Comparison of ENCODE assay signal across 33 cellular contexts in genomic region chr10:71308244-71308643, GRCh38.
"Had no signal": no experiment of that assay in that cellular context is flagged by ENCODE, and none has a peak within 500 bp of the region (broad histone marks: within the 10 kb centered on the region; RNA-seq: fewer than 3 reads in every experiment).

No MANE protein-coding gene starts in this region.

- H3K36me3 ChIP-seq: adrenal gland, esophagus muscularis mucosa, gastrocnemius medialis, WERI-Rb-1 had no signal

- H3K27ac Mint-ChIP-seq: activated B cell treated with CpG ODN at 0.5 μM for 24 hours; activated CD4-positive, alpha-beta memory T cell treated with anti-CD3 and anti-CD28 coated beads for 36 hours; activated CD4-positive, alpha-beta T cell treated with anti-CD3 and anti-CD28 coated beads, Interleukin-2, amount 10 ng/mL, durations not matched to agents 24 days and 14 days; activated CD8-positive, alpha-beta memory T cell treated with anti-CD3 and anti-CD28 coated beads, Interleukin-2, amount 10 ng/mL, durations not matched to agents 7 days and 5 days; activated CD8-positive, alpha-beta T cell treated with anti-CD3 and anti-CD28 coated beads, Interleukin-2, amount 10 ng/mL, durations not matched to agents 7 days and 5 days; activated naive CD4-positive, alpha-beta T cell treated with anti-CD3 and anti-CD28 coated beads for 36 hours; activated naive CD4-positive, alpha-beta T cell treated with anti-CD3 and anti-CD28 coated beads, Interleukin-2, amount 50 U/mL, for 24 hours; activated naive CD8-positive, alpha-beta T cell treated with anti-CD3 and anti-CD28 coated beads for 36 hours; activated naive CD8-positive, alpha-beta T cell treated with anti-CD3 and anti-CD28 coated beads, Interleukin-2, amount 50 U/mL, for 24 hours; activated T-helper 1 cell treated with anti-CD3 and anti-CD28 coated beads, Interleukin-12 subunit alpha, Interleukin-12 subunit beta, Interleukin-2, Interleukin-4 antibody, amounts not matched to agents 30 ng/mL and 10 ng/mL and 1 ng/mL, durations not matched to agents 14 hours and 24 hours and 36 hours; activated T-helper 2 cell treated with anti-CD3 and anti-CD28 coated beads, Interferon-gamma antibody, Interleukin-2, Interleukin-4, amounts not matched to agents 10 μg/mL and 5 μg/mL and 100 μg/mL, durations not matched to agents 14 hours and 24 hours and 36 hours; effector memory CD8-positive, alpha-beta T cell; T-helper 17 cell; T-helper 2 cell treated with Interferon-gamma antibody and Interleukin-4, amounts not matched to agents 5 μg/mL and 100 μg/mL, for 36 hours had no signal

- H3K4me1 ChIP-seq: body of pancreas, foreskin keratinocyte had no signal

- H3K4me1 Mint-ChIP-seq: activated CD4-positive, alpha-beta T cell treated with anti-CD3 and anti-CD28 coated beads, Interleukin-2, amount 10 ng/mL, durations not matched to agents 24 days and 14 days; activated CD8-positive, alpha-beta memory T cell treated with anti-CD3 and anti-CD28 coated beads, Interleukin-2, amount 10 ng/mL, durations not matched to agents 7 days and 5 days; activated naive CD4-positive, alpha-beta T cell treated with anti-CD3 and anti-CD28 coated beads, Interleukin-2, amount 50 U/mL, for 24 hours; activated naive CD8-positive, alpha-beta T cell treated with anti-CD3 and anti-CD28 coated beads for 36 hours; activated naive CD8-positive, alpha-beta T cell treated with anti-CD3 and anti-CD28 coated beads, Interleukin-2, amount 50 U/mL, for 24 hours; central memory CD8-positive, alpha-beta T cell had no signal

- H3K4me3 ChIP-seq: adrenal gland, body of pancreas, coronary artery, esophagus muscularis mucosa, gastrocnemius medialis had no signal

- ATAC-seq: activated CD4-positive, CD25-positive, alpha-beta regulatory T cell treated with anti-CD3 and anti-CD28 coated beads, Interleukin-2, amount 50 U/mL, for 24 hours; activated CD8-positive, alpha-beta memory T cell treated with anti-CD3 and anti-CD28 coated beads, Interleukin-2, amount 10 ng/mL, durations not matched to agents 7 days and 5 days; activated CD8-positive, alpha-beta T cell treated with anti-CD3 and anti-CD28 coated beads, Interleukin-2, amount 10 ng/mL, durations not matched to agents 7 days and 5 days; activated naive CD8-positive, alpha-beta T cell treated with anti-CD3 and anti-CD28 coated beads, Interleukin-2, amount 50 U/mL, for 24 hours; body of pancreas; effector memory CD8-positive, alpha-beta T cell; foreskin keratinocyte; gastrocnemius medialis; T-helper 17 cell had no signal

- H3K9me3 Mint-ChIP-seq: activated B cell treated with CpG ODN at 0.5 μM for 24 hours; activated CD4-positive, alpha-beta memory T cell treated with anti-CD3 and anti-CD28 coated beads for 36 hours; activated CD4-positive, alpha-beta T cell treated with anti-CD3 and anti-CD28 coated beads, Interleukin-2, amount 10 ng/mL, durations not matched to agents 24 days and 14 days; activated naive CD4-positive, alpha-beta T cell treated with anti-CD3 and anti-CD28 coated beads for 36 hours; activated naive CD4-positive, alpha-beta T cell treated with anti-CD3 and anti-CD28 coated beads, Interleukin-2, amount 50 U/mL, for 24 hours; activated naive CD8-positive, alpha-beta T cell treated with anti-CD3 and anti-CD28 coated beads for 36 hours; activated naive CD8-positive, alpha-beta T cell treated with anti-CD3 and anti-CD28 coated beads, Interleukin-2, amount 50 U/mL, for 24 hours; activated T-helper 1 cell treated with anti-CD3 and anti-CD28 coated beads, Interleukin-12 subunit alpha, Interleukin-12 subunit beta, Interleukin-2, Interleukin-4 antibody, amounts not matched to agents 30 ng/mL and 10 ng/mL and 1 ng/mL, durations not matched to agents 14 hours and 24 hours and 36 hours; activated T-helper 2 cell treated with anti-CD3 and anti-CD28 coated beads, Interferon-gamma antibody, Interleukin-2, Interleukin-4, amounts not matched to agents 10 μg/mL and 5 μg/mL and 100 μg/mL, durations not matched to agents 14 hours and 24 hours and 36 hours; central memory CD8-positive, alpha-beta T cell; effector memory CD8-positive, alpha-beta T cell; T-helper 2 cell treated with Interferon-gamma antibody and Interleukin-4, amounts not matched to agents 5 μg/mL and 100 μg/mL, for 36 hours had no signal

- H3K27ac ChIP-seq: adrenal gland, body of pancreas, esophagus muscularis mucosa, foreskin keratinocyte, gastrocnemius medialis, WERI-Rb-1 had no signal

- H3K36me3 Mint-ChIP-seq: activated CD4-positive, alpha-beta memory T cell treated with anti-CD3 and anti-CD28 coated beads for 36 hours; activated CD8-positive, alpha-beta memory T cell treated with anti-CD3 and anti-CD28 coated beads, Interleukin-2, amount 10 ng/mL, durations not matched to agents 7 days and 5 days; activated naive CD4-positive, alpha-beta T cell treated with anti-CD3 and anti-CD28 coated beads, Interleukin-2, amount 50 U/mL, for 24 hours; activated naive CD8-positive, alpha-beta T cell treated with anti-CD3 and anti-CD28 coated beads for 36 hours had no signal

- H3K27me3 Mint-ChIP-seq: activated naive CD4-positive, alpha-beta T cell treated with anti-CD3 and anti-CD28 coated beads, Interleukin-2, amount 50 U/mL, for 24 hours had no signal

- H3K27me3 ChIP-seq: adrenal gland, body of pancreas, esophagus muscularis mucosa, gastrocnemius medialis had no signal

- H3K9me3 ChIP-seq: adrenal gland, body of pancreas, esophagus muscularis mucosa, gastrocnemius medialis had no signal

- DNase-seq: activated B cell treated with CpG ODN at 0.5 μM for 24 hours; activated CD4-positive, alpha-beta memory T cell treated with anti-CD3 and anti-CD28 coated beads for 36 hours; activated CD4-positive, alpha-beta T cell treated with anti-CD3 and anti-CD28 coated beads, Interleukin-2, amount 10 ng/mL, durations not matched to agents 24 days and 14 days; activated CD8-positive, alpha-beta memory T cell treated with anti-CD3 and anti-CD28 coated beads, Interleukin-2, amount 10 ng/mL, durations not matched to agents 7 days and 5 days; activated CD8-positive, alpha-beta memory T cell treated with anti-CD3 and anti-CD28 coated beads, Interleukin-2, amount 50 U/mL, for 4 hours; activated CD8-positive, alpha-beta T cell treated with anti-CD3 and anti-CD28 coated beads, Interleukin-2, amount 10 ng/mL, durations not matched to agents 7 days and 5 days; activated effector memory CD4-positive, alpha-beta T cell treated with anti-CD3 and anti-CD28 coated beads, Interleukin-2, amount 50 U/mL, for 16 hours; activated naive CD4-positive, alpha-beta T cell treated with anti-CD3 and anti-CD28 coated beads for 36 hours; activated naive CD8-positive, alpha-beta T cell treated with anti-CD3 and anti-CD28 coated beads for 36 hours; activated naive CD8-positive, alpha-beta T cell treated with anti-CD3 and anti-CD28 coated beads, Interleukin-2, amount 50 U/mL, for 24 hours; activated T-cell treated with anti-CD3 and anti-CD28 coated beads, Interleukin-2, amount 50 U/mL, for 1 hour; activated T-cell treated with anti-CD3 and anti-CD28 coated beads, Interleukin-2, amount 50 U/mL, for 48 hours; body of pancreas; effector CD4-positive, alpha-beta T cell; effector memory CD8-positive, alpha-beta T cell; erythroblast; foreskin keratinocyte; gastrocnemius medialis; glutamatergic neuron; SW 1271; T-helper 1 cell; T-helper 17 cell; T1000; WERI-Rb-1 had no signal

- H3K4me3 Mint-ChIP-seq: activated B cell treated with CpG ODN at 0.5 μM for 24 hours; activated CD4-positive, alpha-beta memory T cell treated with anti-CD3 and anti-CD28 coated beads for 36 hours; activated CD4-positive, alpha-beta T cell treated with anti-CD3 and anti-CD28 coated beads, Interleukin-2, amount 10 ng/mL, durations not matched to agents 24 days and 14 days; activated CD8-positive, alpha-beta memory T cell treated with anti-CD3 and anti-CD28 coated beads, Interleukin-2, amount 10 ng/mL, durations not matched to agents 7 days and 5 days; activated CD8-positive, alpha-beta T cell treated with anti-CD3 and anti-CD28 coated beads, Interleukin-2, amount 10 ng/mL, durations not matched to agents 7 days and 5 days; activated naive CD4-positive, alpha-beta T cell treated with anti-CD3 and anti-CD28 coated beads for 36 hours; activated naive CD4-positive, alpha-beta T cell treated with anti-CD3 and anti-CD28 coated beads, Interleukin-2, amount 50 U/mL, for 24 hours; activated naive CD8-positive, alpha-beta T cell treated with anti-CD3 and anti-CD28 coated beads for 36 hours; activated naive CD8-positive, alpha-beta T cell treated with anti-CD3 and anti-CD28 coated beads, Interleukin-2, amount 50 U/mL, for 24 hours; activated T-helper 1 cell treated with anti-CD3 and anti-CD28 coated beads, Interleukin-12 subunit alpha, Interleukin-12 subunit beta, Interleukin-2, Interleukin-4 antibody, amounts not matched to agents 30 ng/mL and 10 ng/mL and 1 ng/mL, durations not matched to agents 14 hours and 24 hours and 36 hours; central memory CD8-positive, alpha-beta T cell; effector memory CD8-positive, alpha-beta T cell; T-helper 17 cell; T-helper 2 cell treated with Interferon-gamma antibody and Interleukin-4, amounts not matched to agents 5 μg/mL and 100 μg/mL, for 36 hours had no signal
